Comparison of ENCODE assay signal across 1 cellular context in genomic region chr11:45847908-45848316, GRCh38.
TF ChIP-seq lines count a peak whose summit lies in the region.

No MANE protein-coding gene starts in this region.

TF ChIP-seq in HepG2, 621 proteins besides CTCF, POLR2A, EP300 and RAD21:
- TF ChIP-seq ERF (CRISPR knock-in tag; IDR thresholded peaks at IDR 0.05): no peak
- peak; percentile 15 for TF ChIP-seq ZEB1 (IDR thresholded peaks at IDR 0.05; ENCODE audit: insufficient replicate concordance, low read depth)
- 0 out of 2 replicates have a peak, but pooled peaks have one; percentile 31 for TF ChIP-seq ZNF629 (CRISPR knock-in tag; conservative IDR thresholded peaks at IDR 0.05)
- TF ChIP-seq TMF1 (CRISPR knock-in tag; IDR thresholded peaks at IDR 0.05; ENCODE audit: low read depth): 0 out of 2 replicates have a peak, but pooled peaks have one; percentile 30
- TF ChIP-seq REPIN1 (CRISPR knock-in tag; IDR thresholded peaks at IDR 0.05; ENCODE audit: borderline replicate concordance, low read depth): peak; percentile 12; the same call in 1 of the 2 replicates
- no peak for TF ChIP-seq ATF3 (CRISPR knock-in tag; IDR thresholded peaks at IDR 0.05)
- 0 out of 2 replicates have a peak, but pooled peaks have one; percentile 7 for TF ChIP-seq SMYD3 (CRISPR knock-in tag; IDR thresholded peaks at IDR 0.05)
- 0 out of 2 replicates have a peak, but pooled peaks have one; percentile 4 for TF ChIP-seq TARDBP (CRISPR knock-in tag; IDR thresholded peaks at IDR 0.05)
- 0 out of 2 replicates have a peak, but pooled peaks have one; percentile 12 for TF ChIP-seq ETV6 (CRISPR knock-in tag; conservative IDR thresholded peaks at IDR 0.05)
- TF ChIP-seq BORCS8-MEF2B (CRISPR knock-in tag; IDR thresholded peaks at IDR 0.05): 0 out of 2 replicates have a peak, but pooled peaks have one; percentile 10
- TF ChIP-seq IRF9 (CRISPR knock-in tag; IDR thresholded peaks at IDR 0.05; ENCODE audit: borderline replicate concordance): 0 out of 2 replicates have a peak, but pooled peaks have one; percentile 6
- TF ChIP-seq ZNF746 (CRISPR knock-in tag; IDR thresholded peaks at IDR 0.05): 0 out of 2 replicates have a peak, but pooled peaks have one; percentile 6
- TF ChIP-seq ZNF274 (CRISPR knock-in tag; IDR thresholded peaks at IDR 0.05): no peak
- TF ChIP-seq RFXAP (CRISPR knock-in tag; IDR thresholded peaks at IDR 0.05; ENCODE audit: borderline replicate concordance): 0 out of 2 replicates have a peak, but pooled peaks have one; percentile 3
- TF ChIP-seq NFATC3 (CRISPR knock-in tag; IDR thresholded peaks at IDR 0.05): no peak
- peak; percentile 48 for TF ChIP-seq HNRNPLL (IDR thresholded peaks at IDR 0.05; ENCODE audit: low read depth, low read length, poor library complexity, severe bottlenecking)
- TF ChIP-seq AKAP8 (CRISPR knock-in tag; IDR thresholded peaks at IDR 0.05): 0 out of 2 replicates have a peak, but pooled peaks have one; percentile 15
